In the genomic region with DNA sequence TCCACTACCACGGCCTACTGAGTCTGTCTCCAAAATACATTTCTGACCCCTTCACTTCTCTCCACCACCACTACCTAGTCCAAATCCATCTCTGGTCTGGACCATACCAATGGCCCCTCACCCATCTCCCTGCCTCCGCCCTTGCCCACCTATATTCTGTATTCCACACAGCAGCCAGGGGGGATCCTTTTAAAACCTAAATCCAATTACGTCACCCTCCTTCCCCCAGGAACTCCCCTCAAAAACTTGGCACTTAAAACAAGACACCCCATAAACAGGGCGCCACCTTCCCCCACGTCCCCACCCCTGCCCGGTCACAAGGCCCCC, we compare ENCODE assay signal across 1 cellular context.
A peak's percentile ranks its signal among the peaks of the same experiment; 100 is the strongest.
TF ChIP-seq lines count a peak whose summit lies in the region.

No MANE protein-coding gene starts in this region.

TF ChIP-seq in K562, 482 proteins besides CTCF, POLR2A, EP300 and RAD21:
- TF ChIP-seq XRCC5 (IDR thresholded peaks at IDR 0.05; ENCODE audit: low read depth, low read length) (0 out of 2 replicates have a peak, but pooled peaks have one; percentile 3), HCFC1 (IDR thresholded peaks at IDR 0.05; ENCODE audit: low read depth, low read length) (no peak), GATAD2B (IDR thresholded peaks at IDR 0.05; ENCODE audit: borderline replicate concordance) (no peak), NEUROD1 (IDR thresholded peaks at IDR 0.05; ENCODE audit: borderline replicate concordance, low read depth, low read length, partially characterized antibody) (no peak), SMARCA5 (IDR thresholded peaks at IDR 0.05) (0 out of 2 replicates have a peak, but pooled peaks have one; percentile 25), ZNF23 (CRISPR knock-in tag; IDR thresholded peaks at IDR 0.05) (no peak), IFI16 (CRISPR knock-in tag; IDR thresholded peaks at IDR 0.05) (no peak), DIDO1 (tag; IDR thresholded peaks at IDR 0.05; ENCODE audit: low read depth) (no peak), HNRNPH1 (optimal IDR thresholded peaks at IDR 0.05; ENCODE audit: low read depth, low read length) (no peak), ZNF184 (CRISPR knock-in tag; IDR thresholded peaks at IDR 0.05) (no peak)
- TF ChIP-seq, protein P1, sequence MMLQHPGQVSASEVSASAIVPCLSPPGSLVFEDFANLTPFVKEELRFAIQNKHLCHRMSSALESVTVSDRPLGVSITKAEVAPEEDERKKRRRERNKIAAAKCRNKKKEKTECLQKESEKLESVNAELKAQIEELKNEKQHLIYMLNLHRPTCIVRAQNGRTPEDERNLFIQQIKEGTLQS (IDR thresholded peaks at IDR 0.05), result peak; percentile 68
- TF ChIP-seq, protein P1 (CRISPR knock-in tag; conservative IDR thresholded peaks at IDR 0.05), result no peak
- TF ChIP-seq, protein P2, sequence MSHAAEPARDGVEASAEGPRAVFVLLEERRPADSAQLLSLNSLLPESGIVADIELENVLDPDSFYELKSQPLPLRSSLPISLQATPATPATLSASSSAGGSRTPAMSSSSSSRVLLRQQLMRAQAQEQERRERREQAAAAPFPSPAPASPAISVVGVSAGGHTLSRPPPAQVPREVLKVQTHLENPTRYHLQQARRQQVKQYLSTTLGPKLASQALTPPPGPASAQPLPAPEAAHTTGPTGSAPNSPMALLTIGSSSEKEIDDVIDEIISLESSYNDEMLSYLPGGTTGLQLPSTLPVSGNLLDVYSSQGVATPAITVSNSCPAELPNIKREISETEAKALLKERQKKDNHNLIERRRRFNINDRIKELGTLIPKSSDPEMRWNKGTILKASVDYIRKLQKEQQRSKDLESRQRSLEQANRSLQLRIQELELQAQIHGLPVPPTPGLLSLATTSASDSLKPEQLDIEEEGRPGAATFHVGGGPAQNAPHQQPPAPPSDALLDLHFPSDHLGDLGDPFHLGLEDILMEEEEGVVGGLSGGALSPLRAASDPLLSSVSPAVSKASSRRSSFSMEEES (CRISPR knock-in tag; IDR thresholded peaks at IDR 0.05), result no peak
- TF ChIP-seq, protein P3, sequence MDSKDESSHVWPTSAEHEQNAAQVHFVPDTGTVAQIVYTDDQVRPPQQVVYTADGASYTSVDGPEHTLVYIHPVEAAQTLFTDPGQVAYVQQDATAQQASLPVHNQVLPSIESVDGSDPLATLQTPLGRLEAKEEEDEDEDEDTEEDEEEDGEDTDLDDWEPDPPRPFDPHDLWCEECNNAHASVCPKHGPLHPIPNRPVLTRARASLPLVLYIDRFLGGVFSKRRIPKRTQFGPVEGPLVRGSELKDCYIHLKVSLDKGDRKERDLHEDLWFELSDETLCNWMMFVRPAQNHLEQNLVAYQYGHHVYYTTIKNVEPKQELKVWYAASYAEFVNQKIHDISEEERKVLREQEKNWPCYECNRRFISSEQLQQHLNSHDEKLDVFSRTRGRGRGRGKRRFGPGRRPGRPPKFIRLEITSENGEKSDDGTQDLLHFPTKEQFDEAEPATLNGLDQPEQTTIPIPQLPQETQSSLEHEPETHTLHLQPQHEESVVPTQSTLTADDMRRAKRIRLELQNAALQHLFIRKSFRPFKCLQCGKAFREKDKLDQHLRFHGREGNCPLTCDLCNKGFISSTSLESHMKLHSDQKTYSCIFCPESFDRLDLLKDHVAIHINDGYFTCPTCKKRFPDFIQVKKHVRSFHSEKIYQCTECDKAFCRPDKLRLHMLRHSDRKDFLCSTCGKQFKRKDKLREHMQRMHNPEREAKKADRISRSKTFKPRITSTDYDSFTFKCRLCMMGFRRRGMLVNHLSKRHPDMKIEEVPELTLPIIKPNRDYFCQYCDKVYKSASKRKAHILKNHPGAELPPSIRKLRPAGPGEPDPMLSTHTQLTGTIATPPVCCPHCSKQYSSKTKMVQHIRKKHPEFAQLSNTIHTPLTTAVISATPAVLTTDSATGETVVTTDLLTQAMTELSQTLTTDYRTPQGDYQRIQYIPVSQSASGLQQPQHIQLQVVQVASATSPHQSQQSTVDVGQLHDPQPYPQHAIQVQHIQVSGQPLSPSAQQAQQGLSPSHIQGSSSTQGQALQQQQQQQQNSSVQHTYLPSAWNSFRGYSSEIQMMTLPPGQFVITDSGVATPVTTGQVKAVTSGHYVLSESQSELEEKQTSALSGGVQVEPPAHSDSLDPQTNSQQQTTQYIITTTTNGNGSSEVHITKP (IDR thresholded peaks at IDR 0.05; ENCODE audit: partially characterized antibody), result peak; percentile 12
TF ChIP-seq in K562: peak in this region for 4.
